Comparison of ENCODE assay signal across 8 cellular contexts in the genomic region with DNA sequence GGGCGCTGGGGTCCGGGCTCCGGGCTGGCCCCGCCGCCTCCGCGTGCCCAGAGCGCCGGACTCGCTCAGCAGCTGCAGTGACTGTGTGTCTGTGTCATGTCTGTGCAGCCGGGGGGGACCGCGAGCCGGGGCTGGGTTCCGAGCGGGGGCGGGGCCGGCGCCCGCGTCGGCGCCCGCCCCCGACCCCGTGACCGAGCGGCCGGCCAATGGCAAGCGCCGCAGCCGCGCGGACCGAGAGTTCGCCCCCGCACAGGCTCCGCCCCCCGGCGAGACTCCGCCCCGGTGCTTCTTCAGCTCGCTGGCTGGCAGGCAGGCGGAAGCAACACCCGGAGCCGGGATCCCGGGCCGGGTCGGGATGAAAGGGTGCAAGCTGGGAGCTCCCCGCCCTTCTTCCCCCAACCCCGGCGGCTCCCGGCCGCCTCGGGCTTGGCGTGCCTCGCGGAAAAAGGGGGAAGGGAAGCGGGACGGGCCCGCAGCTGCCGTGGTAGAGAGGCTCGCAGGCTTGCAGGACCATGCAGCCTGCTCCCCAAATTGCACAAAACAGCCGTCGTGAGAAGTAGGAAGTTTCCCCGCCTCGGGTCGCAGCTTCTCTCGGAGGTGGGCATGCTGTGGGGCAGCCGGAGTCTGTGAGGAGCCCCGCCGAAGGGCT.
DNase-seq lines count a peak whose midpoint lies in the region; ATAC-seq, FAIRE-seq and TF ChIP-seq lines count a peak whose summit lies in the region.

No MANE protein-coding gene starts in this region.

- TF ChIP-seq CTCF in GM10266 (IDR thresholded peaks at IDR 0.05; ENCODE audit: control insufficient read depth, insufficient read depth, low read depth, missing control alignments): no peak

- FAIRE-seq in urothelium cell line (lab: Jason Lieb, UNC): peak; percentile 87

- no peaks in the 10 kb centered on the region for H3K9me3 Mint-ChIP-seq in T-helper 2 cell treated with Interferon-gamma antibody and Interleukin-4, amounts not matched to agents 5 μg/mL and 100 μg/mL, for 36 hours

- H3K4me1 Mint-ChIP-seq in T-helper 2 cell treated with Interferon-gamma antibody and Interleukin-4, amounts not matched to agents 5 μg/mL and 100 μg/mL, for 36 hours (ENCODE audit: low read depth): peaks cover 2% of the 10 kb centered on the region

- H3K27me3 Mint-ChIP-seq in T-helper 2 cell treated with Interferon-gamma antibody and Interleukin-4, amounts not matched to agents 5 μg/mL and 100 μg/mL, for 36 hours (ENCODE audit: low read depth): peaks cover 51% of the 10 kb centered on the region

- H3K36me3 Mint-ChIP-seq in T-helper 2 cell treated with Interferon-gamma antibody and Interleukin-4, amounts not matched to agents 5 μg/mL and 100 μg/mL, for 36 hours (ENCODE audit: low read depth): no peaks in the 10 kb centered on the region

- ATAC-seq in HG02623 (IDR thresholded peaks at IDR 0.05; ENCODE audit: unreplicated experiment): peak; percentile 54

- H3K27ac Mint-ChIP-seq in T-helper 2 cell treated with Interferon-gamma antibody and Interleukin-4, amounts not matched to agents 5 μg/mL and 100 μg/mL, for 36 hours: no peak overlapping the region

- peak overlapping the region; percentile 61 for H3K4me3 Mint-ChIP-seq in T-helper 2 cell treated with Interferon-gamma antibody and Interleukin-4, amounts not matched to agents 5 μg/mL and 100 μg/mL, for 36 hours

- DNase-seq in GM10266 (ENCODE audit: extremely low spot score): peak; percentile 91
- peak; percentile 74 for DNase-seq in NCI-H128 (lab: John Stamatoyannopoulos, UW; ENCODE audit: unreplicated experiment)
- DNase-seq in T-helper 2 cell treated with Interferon-gamma antibody and Interleukin-4, amounts not matched to agents 5 μg/mL and 100 μg/mL, for 36 hours (ENCODE audit: low spot score): peak; percentile 82
- peak; percentile 99 for DNase-seq in astrocyte of the hippocampus (ENCODE audit: low read depth, low spot score)
- peak; percentile 95 for DNase-seq in hepatic stellate cell (ENCODE audit: low spot score)
- DNase-seq in putamen (ENCODE audit: low spot score): peak; percentile 98
- peak; percentile 98 for DNase-seq in urothelium cell line (ENCODE audit: low spot score)

Comparison
In these comparisons a context has a peak if more than half of its experiments do, and no peak if none do; other contexts are left out.
1. Peak in every context shown above with its lines: DNase-seq and ATAC-seq.